Comparison of ENCODE assay signal across 2 cellular contexts in genomic region chr2:114316532-114317300, GRCh38.
A peak's percentile ranks its signal among the peaks of the same experiment; 100 is the strongest.
TF ChIP-seq lines count a peak whose summit lies in the region.

No MANE protein-coding gene starts in this region.

TF ChIP-seq in HepG2, 621 proteins besides CTCF, POLR2A, EP300 and RAD21 (continued from another document):
- TF ChIP-seq TRIM22 (IDR thresholded peaks at IDR 0.05) (no peak), MED13 (CRISPR knock-in tag; IDR thresholded peaks at IDR 0.05) (no peak), ZNF18 (CRISPR knock-in tag; IDR thresholded peaks at IDR 0.05; ENCODE audit: insufficient replicate concordance) (no peak), TP53 (CRISPR knock-in tag; conservative IDR thresholded peaks at IDR 0.05) (no peak), BATF2 (CRISPR knock-in tag; IDR thresholded peaks at IDR 0.05) (no peak), RAD51 (IDR thresholded peaks at IDR 0.05; ENCODE audit: borderline replicate concordance) (peak; percentile 63), PTBP1 (IDR thresholded peaks at IDR 0.05; ENCODE audit: low read depth, low read length, poor library complexity, severe bottlenecking) (no peak), FOXM1 (CRISPR knock-in tag; IDR thresholded peaks at IDR 0.05) (no peak), TRIM24 (CRISPR knock-in tag; IDR thresholded peaks at IDR 0.05) (no peak), MAF1 (CRISPR knock-in tag; IDR thresholded peaks at IDR 0.05; ENCODE audit: borderline replicate concordance) (no peak), ZNF143 (CRISPR knock-in tag; IDR thresholded peaks at IDR 0.05) (no peak), ZEB1 (IDR thresholded peaks at IDR 0.05; ENCODE audit: insufficient replicate concordance, low read depth) (no peak), USF2 (IDR thresholded peaks at IDR 0.05; ENCODE audit: low read depth, low read length) (0 out of 2 replicates have a peak, but pooled peaks have one; percentile 38), USF2 (CRISPR knock-in tag; IDR thresholded peaks at IDR 0.05; ENCODE audit: borderline replicate concordance) (no peak)
TF ChIP-seq in HepG2: peak in this region for 2.

TF ChIP-seq in K562, 482 proteins besides CTCF, POLR2A, EP300 and RAD21 (continued from another document):
- TF ChIP-seq USF1 (CRISPR knock-in tag; IDR thresholded peaks at IDR 0.05): no peak
